In the genomic region with DNA sequence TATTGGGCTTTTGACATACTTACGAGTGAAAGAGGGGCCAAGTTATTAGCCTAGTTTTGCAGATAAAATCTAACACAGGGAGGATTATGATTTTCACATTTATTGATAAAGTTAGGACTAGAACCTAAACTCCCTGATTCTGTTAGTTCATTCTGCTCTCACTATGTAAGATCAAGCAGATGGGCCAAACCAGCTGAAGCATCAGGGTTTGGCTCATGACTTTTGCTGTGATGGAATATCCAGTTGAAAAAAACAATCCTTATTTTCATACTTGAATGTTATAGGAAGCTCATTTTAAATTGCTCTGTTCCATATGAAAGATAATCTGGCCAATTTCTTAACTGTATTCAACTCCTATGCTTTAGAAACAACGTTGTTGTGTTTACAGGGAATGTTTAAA, we compare ENCODE assay signal across 1 cellular context.
TF ChIP-seq lines count a peak whose summit lies in the region.

No MANE protein-coding gene starts in this region.

TF ChIP-seq in WTC11, 78 proteins besides CTCF, POLR2A, EP300 and RAD21 (continued from another document):
- TF ChIP-seq, protein P1, sequence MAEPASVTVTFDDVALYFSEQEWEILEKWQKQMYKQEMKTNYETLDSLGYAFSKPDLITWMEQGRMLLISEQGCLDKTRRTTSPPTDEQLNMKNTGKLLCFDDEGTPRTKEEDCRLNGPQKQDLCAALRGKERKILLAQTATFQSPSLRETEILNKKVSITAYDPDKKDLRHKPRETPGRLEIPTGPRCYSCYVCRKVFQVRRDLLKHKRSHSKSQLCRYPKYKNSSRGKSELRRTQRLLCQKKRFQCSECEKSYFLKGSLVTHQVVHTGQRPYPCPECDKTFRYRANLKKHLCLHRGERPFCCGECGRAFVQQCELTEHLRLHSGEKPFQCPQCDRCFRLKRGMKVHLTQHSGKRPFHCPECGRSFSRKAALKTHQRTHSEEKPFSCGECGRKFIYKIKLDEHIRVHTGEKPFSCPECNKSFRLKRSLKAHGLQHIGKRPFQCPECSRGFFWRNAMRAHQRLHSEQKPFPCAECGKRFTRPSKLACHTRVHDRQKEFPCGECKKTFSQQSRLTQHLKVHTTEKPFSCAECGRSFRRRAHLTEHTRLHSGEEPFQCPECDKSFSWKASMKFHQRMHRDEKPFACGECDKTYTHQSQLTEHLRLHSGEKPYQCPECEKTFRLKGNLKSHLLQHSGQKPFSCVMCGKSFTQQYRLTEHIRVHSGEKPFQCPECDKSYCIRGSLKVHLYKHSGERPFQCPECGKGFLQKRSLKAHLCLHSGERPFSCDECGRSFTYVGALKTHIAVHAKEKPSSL (CRISPR knock-in tag; conservative IDR thresholded peaks at IDR 0.05): no peak
- TF ChIP-seq ZNF219 (CRISPR knock-in tag; IDR thresholded peaks at IDR 0.05; ENCODE audit: borderline replicate concordance) (no peak), MXD4 (CRISPR knock-in tag; IDR thresholded peaks at IDR 0.05; ENCODE audit: borderline replicate concordance) (no peak), ETV6 (CRISPR knock-in tag; IDR thresholded peaks at IDR 0.05) (no peak), ERG (CRISPR knock-in tag; IDR thresholded peaks at IDR 0.05) (no peak)
TF ChIP-seq in WTC11: peak in this region for 0.
